In the genomic region with DNA sequence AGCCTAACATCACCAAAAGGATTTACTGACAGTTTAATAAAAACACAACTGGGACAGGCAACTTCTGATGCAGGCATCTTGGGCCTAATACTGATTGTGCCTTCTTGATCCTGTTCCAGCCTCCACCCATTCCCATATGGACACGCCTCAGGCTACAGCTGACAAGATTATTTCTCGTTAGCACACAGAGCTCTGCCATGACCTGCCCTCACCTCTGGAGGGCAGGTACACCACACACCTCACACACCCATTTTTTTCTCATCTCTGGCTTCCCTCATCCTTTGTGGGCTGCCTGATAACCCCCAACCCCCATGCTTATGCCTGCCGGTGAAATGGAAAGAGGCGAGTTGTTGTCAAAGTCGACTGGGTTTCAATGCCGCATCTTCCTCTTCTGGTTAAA, we compare ENCODE assay signal across 11 cellular contexts.
DNase-seq lines count a peak whose midpoint lies in the region; ATAC-seq and TF ChIP-seq lines count a peak whose summit lies in the region.
"Had no signal": no experiment of that assay in that cellular context is flagged by ENCODE, and none has a peak within 500 bp of the region (broad histone marks: within the 10 kb centered on the region; RNA-seq: fewer than 3 reads in every experiment).

No MANE protein-coding gene starts in this region.

- H3K4me3 ChIP-seq in breast epithelium (no peak overlapping the region), liver (ENCODE audit: low read depth in 1 of 3, low read length in 3 of 3) (no peak overlapping the region), MG63 (no peak overlapping the region)

- no peaks in the 10 kb centered on the region for H3K27me3 ChIP-seq in breast epithelium
- no peaks in the 10 kb centered on the region for H3K27me3 ChIP-seq in liver (ENCODE audit: control insufficient read depth in 4 of 4, insufficient read depth in 4 of 4, low read length in 3 of 4)
- H3K27me3 ChIP-seq in MG63 = no peaks in the 10 kb centered on the region

- H3K4me1 Mint-ChIP-seq in activated T-helper 1 cell treated with anti-CD3 and anti-CD28 coated beads, Interleukin-12 subunit alpha, Interleukin-12 subunit beta, Interleukin-2, Interleukin-4 antibody, amounts not matched to agents 30 ng/mL and 10 ng/mL and 1 ng/mL, durations not matched to agents 14 hours and 24 hours and 36 hours (ENCODE audit: low read depth) = no peaks in the 10 kb centered on the region
- H3K4me1 Mint-ChIP-seq: activated CD8-positive, alpha-beta memory T cell treated with anti-CD3 and anti-CD28 coated beads, Interleukin-2, amount 10 ng/mL, durations not matched to agents 7 days and 5 days had no signal

- H3K4me1 ChIP-seq in breast epithelium (peaks cover 0 to 25% of the 10 kb centered on the region in 2 donors), liver (ENCODE audit: control insufficient read depth in 4 of 4, insufficient read depth in 4 of 4, low read length in 3 of 4) (no peaks in the 10 kb centered on the region)

- DNase-seq in DMS 273 (lab: John Stamatoyannopoulos, UW; ENCODE audit: unreplicated experiment) (peak; percentile 74), M059J (ENCODE audit: low read depth) (peak; percentile 33), breast epithelium (ENCODE audit: low spot score in 2 of 2) (no peak), activated gamma-delta T cell treated with Interleukin-2 at 50 U/mL for 16 hours (no peak), MG63 (no peak)
- DNase-seq in activated T-helper 1 cell treated with anti-CD3 and anti-CD28 coated beads, Interleukin-12 subunit alpha, Interleukin-12 subunit beta, Interleukin-2, Interleukin-4 antibody, amounts not matched to agents 30 ng/mL and 10 ng/mL and 1 ng/mL, durations not matched to agents 14 hours and 24 hours and 36 hours (ENCODE audit: low spot score) = no peak
- DNase-seq: activated CD8-positive, alpha-beta memory T cell treated with anti-CD3 and anti-CD28 coated beads, Interleukin-2, amount 10 ng/mL, durations not matched to agents 7 days and 5 days; C1 segment of cervical spinal cord had no signal

- H3K9me3 ChIP-seq in breast epithelium (no peaks in the 10 kb centered on the region), liver (ENCODE audit: control insufficient read depth in 4 of 4, low read length in 3 of 4) (no peaks in the 10 kb centered on the region), MG63 (no peaks in the 10 kb centered on the region)

- no peaks in the 10 kb centered on the region for H3K36me3 Mint-ChIP-seq in activated T-helper 1 cell treated with anti-CD3 and anti-CD28 coated beads, Interleukin-12 subunit alpha, Interleukin-12 subunit beta, Interleukin-2, Interleukin-4 antibody, amounts not matched to agents 30 ng/mL and 10 ng/mL and 1 ng/mL, durations not matched to agents 14 hours and 24 hours and 36 hours (ENCODE audit: low read depth)
- H3K36me3 Mint-ChIP-seq: activated CD8-positive, alpha-beta memory T cell treated with anti-CD3 and anti-CD28 coated beads, Interleukin-2, amount 10 ng/mL, durations not matched to agents 7 days and 5 days had no signal

- TF ChIP-seq CTCF in breast epithelium (IDR thresholded peaks at IDR 0.05) (peak; percentile 13 to 39 (median 23)), liver (IDR thresholded peaks at IDR 0.05; ENCODE audit: low read depth, low read length, missing input control) (peak; percentile 33)

- WGBS in liver = 79% methylated on average over 6 of the region's 6 CpGs

- ATAC-seq in HG02981 (IDR thresholded peaks at IDR 0.05; ENCODE audit: unreplicated experiment) = no peak
- ATAC-seq: activated CD8-positive, alpha-beta memory T cell treated with anti-CD3 and anti-CD28 coated beads, Interleukin-2, amount 10 ng/mL, durations not matched to agents 7 days and 5 days had no signal

- H3K27ac ChIP-seq in breast epithelium (peak overlapping the region; percentile 41 to 78), liver (ENCODE audit: low read depth in 1 of 2, low read length in 2 of 2) (no peak overlapping the region)

- no peak overlapping the region for H3K4me3 Mint-ChIP-seq in activated T-helper 1 cell treated with anti-CD3 and anti-CD28 coated beads, Interleukin-12 subunit alpha, Interleukin-12 subunit beta, Interleukin-2, Interleukin-4 antibody, amounts not matched to agents 30 ng/mL and 10 ng/mL and 1 ng/mL, durations not matched to agents 14 hours and 24 hours and 36 hours
- H3K4me3 Mint-ChIP-seq: activated CD8-positive, alpha-beta memory T cell treated with anti-CD3 and anti-CD28 coated beads, Interleukin-2, amount 10 ng/mL, durations not matched to agents 7 days and 5 days; nephron had no signal

- H3K27me3 Mint-ChIP-seq in activated T-helper 1 cell treated with anti-CD3 and anti-CD28 coated beads, Interleukin-12 subunit alpha, Interleukin-12 subunit beta, Interleukin-2, Interleukin-4 antibody, amounts not matched to agents 30 ng/mL and 10 ng/mL and 1 ng/mL, durations not matched to agents 14 hours and 24 hours and 36 hours (ENCODE audit: insufficient read depth) = peaks cover 6% of the 10 kb centered on the region

- H3K27ac Mint-ChIP-seq in activated T-helper 1 cell treated with anti-CD3 and anti-CD28 coated beads, Interleukin-12 subunit alpha, Interleukin-12 subunit beta, Interleukin-2, Interleukin-4 antibody, amounts not matched to agents 30 ng/mL and 10 ng/mL and 1 ng/mL, durations not matched to agents 14 hours and 24 hours and 36 hours = no peak overlapping the region
- H3K27ac Mint-ChIP-seq: activated CD8-positive, alpha-beta memory T cell treated with anti-CD3 and anti-CD28 coated beads, Interleukin-2, amount 10 ng/mL, durations not matched to agents 7 days and 5 days had no signal

- TF ChIP-seq POLR2A in breast epithelium (IDR thresholded peaks at IDR 0.05) = no peak

- intact Hi-C loops in breast epithelium (cut with DNase I; ENCODE audit: low total_unique reads) = no loop called here
- intact Hi-C loops in activated T-helper 1 cell treated with anti-CD3 and anti-CD28 coated beads, Interleukin-12 subunit alpha, Interleukin-12 subunit beta, Interleukin-2, Interleukin-4 antibody, amounts not matched to agents 30 ng/mL and 10 ng/mL and 1 ng/mL, durations not matched to agents 14 hours and 24 hours and 36 hours (cut with micrococcal nuclease) = no loop called here

- TF ChIP-seq RAD21 in liver (IDR thresholded peaks at IDR 0.05) = peak; percentile 49 to 74

- no peak overlapping the region for H3K9ac ChIP-seq in liver (ENCODE audit: low read depth in 1 of 2, low read length in 2 of 2)

- no peaks in the 10 kb centered on the region for H3K9me3 Mint-ChIP-seq in activated T-helper 1 cell treated with anti-CD3 and anti-CD28 coated beads, Interleukin-12 subunit alpha, Interleukin-12 subunit beta, Interleukin-2, Interleukin-4 antibody, amounts not matched to agents 30 ng/mL and 10 ng/mL and 1 ng/mL, durations not matched to agents 14 hours and 24 hours and 36 hours
- H3K9me3 Mint-ChIP-seq: nephron had no signal

- no peaks in the 10 kb centered on the region for H3K36me3 ChIP-seq in breast epithelium
- H3K36me3 ChIP-seq in liver (ENCODE audit: control insufficient read depth in 4 of 4, insufficient read depth in 3 of 4, low read depth in 1 of 4, low read length in 3 of 4) = no peaks in the 10 kb centered on the region
- peaks cover 26% of the 10 kb centered on the region for H3K36me3 ChIP-seq in MG63

TF ChIP-seq in liver, 16 proteins besides CTCF, POLR2A, EP300 and RAD21:
- TF ChIP-seq RXRA (IDR thresholded peaks at IDR 0.05) (no peak), YY1 (IDR thresholded peaks at IDR 0.05) (no peak), EGR1 (IDR thresholded peaks at IDR 0.05; ENCODE audit: low read depth in 2 of 2) (no peak), TAF1 (conservative IDR thresholded peaks at IDR 0.05) (no peak), SP1 (IDR thresholded peaks at IDR 0.05) (no peak), HNF4G (IDR thresholded peaks at IDR 0.05) (no peak)
- TF ChIP-seq, protein P1, sequence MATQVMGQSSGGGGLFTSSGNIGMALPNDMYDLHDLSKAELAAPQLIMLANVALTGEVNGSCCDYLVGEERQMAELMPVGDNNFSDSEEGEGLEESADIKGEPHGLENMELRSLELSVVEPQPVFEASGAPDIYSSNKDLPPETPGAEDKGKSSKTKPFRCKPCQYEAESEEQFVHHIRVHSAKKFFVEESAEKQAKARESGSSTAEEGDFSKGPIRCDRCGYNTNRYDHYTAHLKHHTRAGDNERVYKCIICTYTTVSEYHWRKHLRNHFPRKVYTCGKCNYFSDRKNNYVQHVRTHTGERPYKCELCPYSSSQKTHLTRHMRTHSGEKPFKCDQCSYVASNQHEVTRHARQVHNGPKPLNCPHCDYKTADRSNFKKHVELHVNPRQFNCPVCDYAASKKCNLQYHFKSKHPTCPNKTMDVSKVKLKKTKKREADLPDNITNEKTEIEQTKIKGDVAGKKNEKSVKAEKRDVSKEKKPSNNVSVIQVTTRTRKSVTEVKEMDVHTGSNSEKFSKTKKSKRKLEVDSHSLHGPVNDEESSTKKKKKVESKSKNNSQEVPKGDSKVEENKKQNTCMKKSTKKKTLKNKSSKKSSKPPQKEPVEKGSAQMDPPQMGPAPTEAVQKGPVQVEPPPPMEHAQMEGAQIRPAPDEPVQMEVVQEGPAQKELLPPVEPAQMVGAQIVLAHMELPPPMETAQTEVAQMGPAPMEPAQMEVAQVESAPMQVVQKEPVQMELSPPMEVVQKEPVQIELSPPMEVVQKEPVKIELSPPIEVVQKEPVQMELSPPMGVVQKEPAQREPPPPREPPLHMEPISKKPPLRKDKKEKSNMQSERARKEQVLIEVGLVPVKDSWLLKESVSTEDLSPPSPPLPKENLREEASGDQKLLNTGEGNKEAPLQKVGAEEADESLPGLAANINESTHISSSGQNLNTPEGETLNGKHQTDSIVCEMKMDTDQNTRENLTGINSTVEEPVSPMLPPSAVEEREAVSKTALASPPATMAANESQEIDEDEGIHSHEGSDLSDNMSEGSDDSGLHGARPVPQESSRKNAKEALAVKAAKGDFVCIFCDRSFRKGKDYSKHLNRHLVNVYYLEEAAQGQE (IDR thresholded peaks at IDR 0.05) = no peak

Comparison
In these comparisons a context has a peak if more than half of its experiments do, and no peak if none do; other contexts are left out.
1. DNase-seq: peak in DMS 273 (single experiment) and M059J (single experiment); none in breast epithelium (0 of 2), activated gamma-delta T cell treated with Interleukin-2 at 50 U/mL for 16 hours (single experiment), MG63 (single experiment) and activated T-helper 1 cell treated with anti-CD3 and anti-CD28 coated beads, Interleukin-12 subunit alpha, Interleukin-12 subunit beta, Interleukin-2, Interleukin-4 antibody, amounts not matched to agents 30 ng/mL and 10 ng/mL and 1 ng/mL, durations not matched to agents 14 hours and 24 hours and 36 hours (single experiment).
2. H3K27ac ChIP-seq: peak in breast epithelium (2 of 2); none in liver (0 of 2).